In genomic region chr5:41869739-41870620, GRCh38 we compare ENCODE assay signal across 8 cellular contexts. TPM values are rescaled to one million over a fixed set of nuclear protein-coding genes. Genes with fewer than 3 reads are reported as not detected.
DNase-seq lines count a peak whose midpoint lies in the region; ATAC-seq, FAIRE-seq and TF ChIP-seq lines count a peak whose summit lies in the region.

Gene OXCT1, minus strand, starts transcription at chr5:41870425. Its CDS starts 67 bp downstream, at chr5:41870358.

- H3K27me3 ChIP-seq in NT2/D1 (ENCODE audit: insufficient read depth, insufficient read length), result peaks cover 19% of the 10 kb centered on the region
- no peaks in the 10 kb centered on the region for H3K27me3 ChIP-seq in mononuclear cell (ENCODE audit: insufficient read depth, low read length)

- in situ Hi-C loops in Caki2 (cut with HindIII; ENCODE audit: low pct_unique_long_range_greater_than_20kb, low sequenced_read_pairs), result no loop called here

- H3K4me1 ChIP-seq in NT2/D1 (ENCODE audit: insufficient read depth, insufficient read length) (no peaks in the 10 kb centered on the region), mononuclear cell (ENCODE audit: insufficient read depth, low read length) (peaks cover 18% of the 10 kb centered on the region)

- FAIRE-seq in HTR-8/SVneo (lab: Jason Lieb, UNC), result no peak

- H3K4me3 ChIP-seq in NT2/D1 (ENCODE audit: insufficient read length, low read depth), result peak within 1 kb of the TSS; percentile 82
- H3K4me3 ChIP-seq in epithelial cell of esophagus (ENCODE audit: low read length), result peak within 1 kb of the TSS; percentile 86
- H3K4me3 ChIP-seq in mononuclear cell (ENCODE audit: low read length), result peak within 1 kb of the TSS; percentile 71

- peak; percentile 84 for DNase-seq in Caki2 (ENCODE audit: low read depth)
- peak; percentile 82 for DNase-seq in HTR-8/SVneo (ENCODE audit: insufficient read length, low spot score)
- DNase-seq in NT2/D1 (ENCODE audit: low read depth, low spot score), result peak; percentile 51
- DNase-seq in activated CD8-positive, alpha-beta memory T cell treated with anti-CD3 and anti-CD28 coated beads, Interleukin-2, amount 50 U/mL, for 4 hours, result peak; percentile 92
- DNase-seq in epithelial cell of esophagus (ENCODE audit: low read depth), result peak; percentile 95
- DNase-seq in stimulated activated CD8-positive, alpha-beta memory T cell treated with anti-CD3 and anti-CD28 coated beads, Interleukin-4, amount 100 ng/mL, for 1 hour (ENCODE audit: low read depth in 2 of 2, low spot score in 1 of 2), result peak; percentile 76 to 87

- TF ChIP-seq CTCF in epithelial cell of esophagus (IDR thresholded peaks at IDR 0.05; ENCODE audit: insufficient read depth, low read depth, low read length, missing control alignments), result no peak

- H3K9ac ChIP-seq in NT2/D1 (ENCODE audit: insufficient read length, low read depth), result peak within 1 kb of the TSS; percentile 89

- H3K9me3 ChIP-seq in NT2/D1 (ENCODE audit: insufficient read depth, low read length) (no peaks in the 10 kb centered on the region; the same call in 1 of the 2 replicates), mononuclear cell (ENCODE audit: low read depth, low read length) (no peaks in the 10 kb centered on the region)

- ATAC-seq in GM21381 (IDR thresholded peaks at IDR 0.05; ENCODE audit: unreplicated experiment), result peak; percentile 90

- H3K36me3 ChIP-seq in NT2/D1 (ENCODE audit: insufficient read depth, insufficient read length, low read length), result peaks cover 8% of the 10 kb centered on the region

RNA-seq across cellular contexts. Expression of gene OXCT1, which starts in this region (rescaled TPM):
- 4.5 and 12.4 TPM in 2 replicates for total RNA-seq in Caki2 (2014; rRNA removed; shearing (Covaris generic); ENCODE audit: low replicate concordance)
- total RNA-seq in mononuclear cell, result 15.0 TPM

Comparison
In these comparisons a context has a peak if more than half of its experiments do, and no peak if none do; other contexts are left out.
1. Peak in every context shown above with its lines: DNase-seq, ATAC-seq and H3K4me3 ChIP-seq.